ENCODE assay signal across 2 cellular contexts in genomic region chr17:44084921-44085320, GRCh38.
TF ChIP-seq lines count a peak whose summit lies in the region.

No MANE protein-coding gene starts in this region.

TF ChIP-seq in GM23338, 12 proteins besides CTCF, POLR2A, EP300 and RAD21:
- TF ChIP-seq ZNF114 (CRISPR knock-in tag; IDR thresholded peaks at IDR 0.05) (no peak), EZH2 (IDR thresholded peaks at IDR 0.05; ENCODE audit: low read depth, unreplicated experiment) (no peak), NANOG (IDR thresholded peaks at IDR 0.05; ENCODE audit: borderline replicate concordance) (no peak), ETS1 (IDR thresholded peaks at IDR 0.05) (no peak), EZH2phosphoT487 (IDR thresholded peaks at IDR 0.05; ENCODE audit: unreplicated experiment) (no peak), POLR2AphosphoS5 (IDR thresholded peaks at IDR 0.05; ENCODE audit: low read depth) (no peak), ZNF462 (CRISPR knock-in tag; IDR thresholded peaks at IDR 0.05) (no peak), STAT1 (IDR thresholded peaks at IDR 0.05; ENCODE audit: unreplicated experiment) (no peak), REST (IDR thresholded peaks at IDR 0.05; ENCODE audit: unreplicated experiment) (no peak), ZNF331 (CRISPR knock-in tag; IDR thresholded peaks at IDR 0.05; ENCODE audit: low read depth) (no peak), CREB1 (CRISPR knock-in tag; IDR thresholded peaks at IDR 0.05; ENCODE audit: low read depth) (no peak)

TF ChIP-seq in H1, 55 proteins besides CTCF, POLR2A, EP300 and RAD21:
- TF ChIP-seq POLR2AphosphoS5 (IDR thresholded peaks at IDR 0.05; ENCODE audit: low read depth, low read length) (peak; percentile 39; the same call in 1 of the 2 replicates), MAFK (IDR thresholded peaks at IDR 0.05; ENCODE audit: low read depth, low read length) (no peak), FOSL1 (IDR thresholded peaks at IDR 0.05; ENCODE audit: insufficient read depth, low read depth, low read length) (no peak)
TF ChIP-seq in H1: peak in this region for 1.
